Comparison of ENCODE assay signal across 1 cellular context in the genomic region with DNA sequence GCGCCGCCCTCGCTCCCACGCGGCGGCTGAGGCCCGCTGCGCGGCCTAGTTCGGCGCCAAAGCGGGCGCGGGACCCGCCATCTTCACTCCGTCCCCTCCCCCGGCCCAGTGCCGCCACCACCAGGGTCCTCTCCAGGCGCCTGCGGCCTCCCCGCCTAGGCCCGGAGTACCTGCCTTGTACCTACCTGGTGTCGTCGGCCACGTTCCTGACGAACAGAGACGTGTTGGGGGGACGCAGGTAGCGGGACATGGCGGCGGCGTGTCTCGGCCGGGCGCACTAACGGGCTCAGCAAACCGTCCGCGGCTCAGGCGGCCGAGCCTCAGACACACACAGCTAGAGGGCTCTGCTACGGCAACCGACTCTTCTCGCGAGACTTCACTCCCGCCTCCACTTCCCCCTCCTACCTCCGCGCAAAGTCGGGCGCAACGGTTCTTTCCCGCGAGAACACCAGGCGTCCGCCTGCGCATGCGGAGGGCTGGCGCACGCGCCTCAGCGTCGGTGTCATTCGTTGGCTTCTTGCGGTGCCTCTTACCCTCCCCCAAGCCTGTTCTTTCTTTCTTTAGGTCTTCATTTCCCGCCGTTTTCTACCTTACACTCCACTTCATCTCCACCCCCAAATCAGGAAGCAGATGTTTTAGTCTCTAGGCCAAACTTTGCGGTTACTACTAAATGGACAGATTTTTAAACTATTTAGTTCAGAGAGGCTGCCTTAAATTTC.
TF ChIP-seq lines count a peak whose summit lies in the region.

Gene SRSF10 (minus strand): TSS at position 322 of the 719 bp plus-strand sequence. CDS start 72 bp downstream, at position 250.

TF ChIP-seq in K562, 482 proteins besides CTCF, POLR2A, EP300 and RAD21 (continued from another document):
- TF ChIP-seq CBFA2T3 (IDR thresholded peaks at IDR 0.05) (peak; percentile 14; the same call in 1 of the 2 replicates), ZKSCAN3 (CRISPR knock-in tag; IDR thresholded peaks at IDR 0.05) (no peak), RBBP5 (IDR thresholded peaks at IDR 0.05; ENCODE audit: borderline replicate concordance, insufficient read depth, low read length, poor library complexity, severe bottlenecking) (peak; percentile 100), ETS2 (tag; IDR thresholded peaks at IDR 0.05; ENCODE audit: borderline replicate concordance, poor library complexity, severe bottlenecking) (no peak)
